18 cellular contexts compared by ENCODE assay signal in the genomic region with DNA sequence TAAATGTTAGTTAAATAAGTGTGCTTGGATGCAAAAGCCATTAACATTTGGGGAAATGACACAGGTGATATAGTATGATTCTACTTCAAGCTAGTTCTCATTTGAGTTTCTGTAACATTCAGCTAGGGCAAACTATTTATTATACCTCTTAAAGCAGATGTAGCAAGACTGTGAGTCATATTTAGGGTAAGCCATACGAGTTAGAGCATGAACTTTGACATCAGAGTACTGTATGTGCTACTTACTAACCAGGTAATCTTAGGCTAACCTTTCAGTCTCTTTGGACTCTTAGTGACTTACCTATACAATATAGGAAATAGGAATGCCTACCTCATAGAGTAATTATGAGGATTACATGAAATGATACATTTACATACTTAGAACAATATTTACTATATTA. TPM values are rescaled to one million over a fixed set of nuclear protein-coding genes. Genes with fewer than 3 reads are reported as not detected.
DNase-seq lines count a peak whose midpoint lies in the region; ATAC-seq, FAIRE-seq and TF ChIP-seq lines count a peak whose summit lies in the region.
"Had no signal": no experiment of that assay in that cellular context is flagged by ENCODE, and none has a peak within 500 bp of the region (broad histone marks: within the 10 kb centered on the region; RNA-seq: fewer than 3 reads in every experiment).

No MANE protein-coding gene starts in this region.

- H3K9me3 Mint-ChIP-seq in activated naive CD4-positive, alpha-beta T cell treated with anti-CD3 and anti-CD28 coated beads, Interleukin-2, amount 10 ng/mL, durations not matched to agents 7 days and 5 days = no peaks in the 10 kb centered on the region
- H3K9me3 Mint-ChIP-seq: CD4-positive, CD25-positive, alpha-beta regulatory T cell; H9 had no signal

- H3K4me1 ChIP-seq in mammary epithelial cell (ENCODE audit: insufficient read depth, low read length) (peaks cover 5% of the 10 kb centered on the region), mucosa of descending colon (ENCODE audit: low read depth) (no peaks in the 10 kb centered on the region), kidney (ENCODE audit: control insufficient read depth in 1 of 2, insufficient read depth in 1 of 2, low read depth in 1 of 2, low read length in 2 of 2) (no peaks in the 10 kb centered on the region)
- H3K4me1 ChIP-seq: BLaER1 treated with 17β-estradiol and CSF1 and Interleukin-3, amounts not matched to agents 10 nM and 100 nM had no signal

- dilution Hi-C loops in mammary epithelial cell (cut with HindIII; ENCODE audit: low sequenced_read_pairs) = no loop called here

- H3K27me3 Mint-ChIP-seq in activated naive CD4-positive, alpha-beta T cell treated with anti-CD3 and anti-CD28 coated beads, Interleukin-2, amount 10 ng/mL, durations not matched to agents 7 days and 5 days = no peaks in the 10 kb centered on the region

- no peak overlapping the region for H3K4me3 ChIP-seq in mammary epithelial cell (replicated peaks in 1 of 3; ENCODE audit: insufficient read depth in 1 of 3, low read depth in 2 of 3, low read length in 3 of 3)
- no peak overlapping the region for H3K4me3 ChIP-seq in mucosa of descending colon
- no peak overlapping the region for H3K4me3 ChIP-seq in kidney (ENCODE audit: low read length in 2 of 2)
- H3K4me3 ChIP-seq: BLaER1 treated with 17β-estradiol and CSF1 and Interleukin-3, amounts not matched to agents 10 nM and 100 nM; GM12878 had no signal

- no peak overlapping the region for H3K9ac ChIP-seq in mammary epithelial cell (ENCODE audit: insufficient read depth, low read length)
- no peak overlapping the region for H3K9ac ChIP-seq in kidney (ENCODE audit: low read length in 2 of 2)
- H3K9ac ChIP-seq: BLaER1 treated with 17β-estradiol and CSF1 and Interleukin-3, amounts not matched to agents 10 nM and 100 nM had no signal

- H3K36me3 Mint-ChIP-seq in activated naive CD4-positive, alpha-beta T cell treated with anti-CD3 and anti-CD28 coated beads, Interleukin-2, amount 10 ng/mL, durations not matched to agents 7 days and 5 days = no peaks in the 10 kb centered on the region
- H3K36me3 Mint-ChIP-seq: CD4-positive, CD25-positive, alpha-beta regulatory T cell had no signal

- no peaks in the 10 kb centered on the region for H4K20me1 ChIP-seq in mammary epithelial cell (ENCODE audit: insufficient read depth, low read length)
- H4K20me1 ChIP-seq: BLaER1 treated with 17β-estradiol and CSF1 and Interleukin-3, amounts not matched to agents 10 nM and 100 nM had no signal

- FAIRE-seq in kidney (lab: Jason Lieb, UNC) = no peak
- FAIRE-seq: GM12878, GM18507, HepG2, HTR-8/SVneo had no signal

- H3K27ac Mint-ChIP-seq in activated naive CD4-positive, alpha-beta T cell treated with anti-CD3 and anti-CD28 coated beads, Interleukin-2, amount 10 ng/mL, durations not matched to agents 7 days and 5 days = no peak overlapping the region
- H3K27ac Mint-ChIP-seq: CD4-positive, CD25-positive, alpha-beta regulatory T cell; H9 had no signal

- no peak overlapping the region for H3K4me2 ChIP-seq in mammary epithelial cell (ENCODE audit: insufficient read depth, low read depth, low read length)
- H3K4me2 ChIP-seq: BLaER1 treated with 17β-estradiol and CSF1 and Interleukin-3, amounts not matched to agents 10 nM and 100 nM had no signal

- no peak overlapping the region for H2AFZ ChIP-seq in mammary epithelial cell (ENCODE audit: low read depth, low read length)

- H3K4me3 Mint-ChIP-seq in activated naive CD4-positive, alpha-beta T cell treated with anti-CD3 and anti-CD28 coated beads, Interleukin-2, amount 10 ng/mL, durations not matched to agents 7 days and 5 days = no peak overlapping the region
- H3K4me3 Mint-ChIP-seq: CD4-positive, CD25-positive, alpha-beta regulatory T cell; H9 had no signal

- in situ Hi-C loops in mammary epithelial cell (cut with MboI; ENCODE audit: low sequenced_read_pairs in 2 of 2) = no loop called here

- H3K36me3 ChIP-seq in mammary epithelial cell (ENCODE audit: insufficient read depth, low read length) (no peaks in the 10 kb centered on the region), mucosa of descending colon (ENCODE audit: low read depth) (no peaks in the 10 kb centered on the region), kidney (ENCODE audit: control insufficient read depth in 1 of 2, insufficient read depth in 2 of 2, low read length in 2 of 2) (no peaks in the 10 kb centered on the region)
- H3K36me3 ChIP-seq: BLaER1 treated with 17β-estradiol and CSF1 and Interleukin-3, amounts not matched to agents 10 nM and 100 nM had no signal

- WGBS in mammary epithelial cell (ENCODE audit: low coverage, missing lambda C conversion rate) = 0% methylated on average over 1 of the region's 1 CpG

- CTCF ChIA-PET in mammary epithelial cell (lab: Charles Lee; ENCODE audit: low non-redundant PET) = no interaction called here
- CTCF ChIA-PET in activated naive CD4-positive, alpha-beta T cell treated with anti-CD3 and anti-CD28 coated beads, Interleukin-2, amount 10 ng/mL, durations not matched to agents 7 days and 5 days (lab: Charles Lee) = no interaction called here

- BruUV-seq in mammary epithelial cell (replicated peaks; lab: Mats Ljungman, UMichigan) = no TSS peak

- H3K27ac ChIP-seq in mammary epithelial cell (ENCODE audit: insufficient read depth, low read depth, low read length) (no peak overlapping the region), kidney (ENCODE audit: low read depth in 2 of 2, low read length in 2 of 2) (no peak overlapping the region)
- H3K27ac ChIP-seq: BLaER1 treated with 17β-estradiol and CSF1 and Interleukin-3, amounts not matched to agents 10 nM and 100 nM had no signal

- DNase-seq in HPDE6-E6E7 (ENCODE audit: extremely low spot score) (peak; percentile 21), mammary epithelial cell (peak; percentile 46), mucosa of descending colon (no peak), kidney (no peak), activated gamma-delta T cell treated with Interleukin-2 at 50 U/mL for 16 hours (no peak)
- no peak for DNase-seq in activated naive CD4-positive, alpha-beta T cell treated with anti-CD3 and anti-CD28 coated beads, Interleukin-2, amount 10 ng/mL, durations not matched to agents 7 days and 5 days
- DNase-seq: ACHN; CD4-positive, CD25-positive, alpha-beta regulatory T cell; GOT3; H9 had no signal

- TF ChIP-seq CTCF in mammary epithelial cell (conservative IDR thresholded peaks at IDR 0.05 in 1 of 2, IDR thresholded peaks at IDR 0.05 in 1 of 2; ENCODE audit: extremely low read depth in 1 of 2, insufficient read depth in 1 of 2, low read depth in 1 of 2, low read length in 2 of 2) = no peak
- TF ChIP-seq CTCF in mucosa of descending colon (IDR thresholded peaks at IDR 0.05) = no peak
- TF ChIP-seq CTCF in kidney (IDR thresholded peaks at IDR 0.05; ENCODE audit: borderline replicate concordance, extremely low read depth, insufficient read depth) = no peak

- intact Hi-C loops in mammary epithelial cell (cut with micrococcal nuclease) (no loop called here), mucosa of descending colon (cut with DNase I, micrococcal nuclease) (no loop called here), kidney (cut with DNase I) (no loop called here)

- H3K9me3 ChIP-seq in mammary epithelial cell (replicated peaks; ENCODE audit: insufficient read depth, low read length) (no peaks in the 10 kb centered on the region), mucosa of descending colon (no peaks in the 10 kb centered on the region), kidney (ENCODE audit: control insufficient read depth in 1 of 2, low read length in 2 of 2) (no peaks in the 10 kb centered on the region)
- H3K9me3 ChIP-seq: BLaER1 treated with 17β-estradiol and CSF1 and Interleukin-3, amounts not matched to agents 10 nM and 100 nM had no signal

- H3K4me1 Mint-ChIP-seq in activated naive CD4-positive, alpha-beta T cell treated with anti-CD3 and anti-CD28 coated beads, Interleukin-2, amount 10 ng/mL, durations not matched to agents 7 days and 5 days = no peaks in the 10 kb centered on the region
- H3K4me1 Mint-ChIP-seq: CD4-positive, CD25-positive, alpha-beta regulatory T cell; H9 had no signal

- no peaks in the 10 kb centered on the region for H3K27me3 ChIP-seq in mammary epithelial cell (ENCODE audit: insufficient read depth, low read length)
- H3K27me3 ChIP-seq: BLaER1 treated with 17β-estradiol and CSF1 and Interleukin-3, amounts not matched to agents 10 nM and 100 nM had no signal

- ATAC-seq in esophagus mucosa (peak; percentile 96), mucosa of descending colon (peak; percentile 82)
- ATAC-seq: GM12878, HepG2 had no signal

- H3K79me2 ChIP-seq in mammary epithelial cell (ENCODE audit: insufficient read depth, low read length) = no peaks in the 10 kb centered on the region

RNA-seq across cellular contexts. Expression of a gene that starts 21.1 kb away (rescaled TPM):
- total RNA-seq in mammary epithelial cell (1 to 10 TPM in 1 of 2 donors, under 1 TPM in 1; 0.24 to 2.8 TPM), esophagus mucosa (230 TPM), mucosa of descending colon (1,000 to 10,000 TPM; 1,343 to 2,522 (median 1,448) TPM), kidney (0.13 TPM)
- polyA plus RNA-seq in mammary epithelial cell (0.34 TPM), kidney (ENCODE audit: insufficient read depth, low read depth, low replicate concordance) (not detected)
- not detected for polyA minus RNA-seq in mammary epithelial cell
- total RNA-seq: A172; CD4-positive, CD25-positive, alpha-beta regulatory T cell; Daoy; GM12878; H9; HepG2 had no signal
- polyA plus RNA-seq: CD4-positive, CD25-positive, alpha-beta regulatory T cell; HepG2 had no signal

Comparison
In these comparisons a context has a peak if more than half of its experiments do, and no peak if none do; other contexts are left out.
1. DNase-seq: peak in HPDE6-E6E7 (single experiment) and mammary epithelial cell (single experiment); none in mucosa of descending colon (0 of 3), kidney (single experiment), activated gamma-delta T cell treated with Interleukin-2 at 50 U/mL for 16 hours (single experiment) and activated naive CD4-positive, alpha-beta T cell treated with anti-CD3 and anti-CD28 coated beads, Interleukin-2, amount 10 ng/mL, durations not matched to agents 7 days and 5 days (single experiment).
2. RNA of a gene that starts 21.1 kb away (total RNA-seq): 1,343 to 2,522 TPM in mucosa of descending colon and 230 TPM in esophagus mucosa (single experiment); 0.24 to 2.8 TPM in mammary epithelial cell and 0.13 TPM in kidney (single experiment); every median in the first group is over 10 times any median in the second.